23 cellular contexts compared by ENCODE assay signal in the genomic region with DNA sequence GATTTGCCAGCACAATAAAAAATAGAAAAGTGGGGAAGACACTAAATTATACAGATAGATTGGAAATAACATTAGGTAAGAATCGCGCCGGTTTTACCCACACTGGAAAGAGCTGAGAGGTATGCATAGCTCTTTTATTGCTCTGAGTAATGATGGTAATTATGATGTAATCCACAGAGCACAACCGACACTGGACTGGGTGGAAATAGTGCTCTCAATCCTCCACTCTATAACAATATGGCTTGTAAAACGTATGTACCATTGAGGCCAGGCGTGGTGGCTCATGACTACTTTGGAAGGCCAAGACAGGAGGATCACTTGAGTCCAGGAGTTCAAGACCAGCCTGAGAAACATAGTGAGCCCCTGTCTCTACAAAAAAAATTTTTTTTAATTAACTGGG.
DNase-seq lines count a peak whose midpoint lies in the region; ATAC-seq, FAIRE-seq and TF ChIP-seq lines count a peak whose summit lies in the region.
"Had no signal": no experiment of that assay in that cellular context is flagged by ENCODE, and none has a peak within 500 bp of the region (broad histone marks: within the 10 kb centered on the region; RNA-seq: fewer than 3 reads in every experiment).

No MANE protein-coding gene starts in this region.

- no peak for TF ChIP-seq CTCF in astrocyte (IDR thresholded peaks at IDR 0.05; ENCODE audit: insufficient read depth, low read depth, low read length)
- TF ChIP-seq CTCF in mucosa of descending colon (IDR thresholded peaks at IDR 0.05) = no peak

- H3K9me3 ChIP-seq in astrocyte (ENCODE audit: insufficient read depth, low read depth, low read length) (no peaks in the 10 kb centered on the region), mucosa of descending colon (no peaks in the 10 kb centered on the region)
- H3K9me3 ChIP-seq: right atrium auricular region, SJCRH30, tibial nerve had no signal

- H3K9me3 Mint-ChIP-seq in astrocyte (ENCODE audit: unreplicated experiment) = no peaks in the 10 kb centered on the region
- H3K9me3 Mint-ChIP-seq: activated CD4-positive, alpha-beta memory T cell treated with anti-CD3 and anti-CD28 coated beads for 36 hours; CD4-positive, alpha-beta T cell; nephron had no signal

- no peaks in the 10 kb centered on the region for H3K36me3 Mint-ChIP-seq in astrocyte (ENCODE audit: low read depth, unreplicated experiment)
- H3K36me3 Mint-ChIP-seq: activated CD4-positive, alpha-beta memory T cell treated with anti-CD3 and anti-CD28 coated beads for 36 hours had no signal

- no peaks in the 10 kb centered on the region for H3K27me3 ChIP-seq in astrocyte (ENCODE audit: insufficient read depth, low read length)
- H3K27me3 ChIP-seq: right atrium auricular region, SJCRH30, tibial nerve had no signal

- H3K27ac Mint-ChIP-seq in astrocyte (ENCODE audit: unreplicated experiment) = no peak overlapping the region
- H3K27ac Mint-ChIP-seq: activated CD4-positive, alpha-beta memory T cell treated with anti-CD3 and anti-CD28 coated beads for 36 hours; CD4-positive, alpha-beta T cell; nephron had no signal

- no peak overlapping the region for H3K27ac ChIP-seq in astrocyte (ENCODE audit: low read depth, low read length)
- H3K27ac ChIP-seq: KMS-11, right atrium auricular region, SJCRH30, tibial nerve had no signal

- no peaks in the 10 kb centered on the region for H3K27me3 Mint-ChIP-seq in astrocyte (ENCODE audit: low read depth, unreplicated experiment)

- H3K4me1 ChIP-seq in astrocyte (ENCODE audit: insufficient read depth, low read length) = peaks cover 14% of the 10 kb centered on the region
- H3K4me1 ChIP-seq in mucosa of descending colon (ENCODE audit: low read depth) = peaks cover 14% of the 10 kb centered on the region

- no peak overlapping the region for H3K4me2 ChIP-seq in astrocyte (ENCODE audit: low read length)
- H3K4me2 ChIP-seq: KMS-11 had no signal

- DNase-seq in ELR (ENCODE audit: low read depth) (peak; percentile 78), M059J (ENCODE audit: low read depth) (peak; percentile 73), astrocyte (ENCODE audit: low read depth) (peak; percentile 20), mucosa of descending colon (peak in 1 of 3 donors; percentile 47), SKM-1 (lab: John Stamatoyannopoulos, UW; ENCODE audit: unreplicated experiment) (no peak)
- DNase-seq in activated T-cell treated with anti-CD3 and anti-CD28 coated beads, Interleukin-2, amount 50 U/mL, for 48 hours = no peak
- DNase-seq: activated CD4-positive, alpha-beta memory T cell treated with anti-CD3 and anti-CD28 coated beads for 36 hours; amygdala; CD4-positive, alpha-beta T cell; cortex of kidney; NCI-H1694 treated with DMSO at 0.1 percent for 48 hours; NCI-H82; SJCRH30; stimulated activated CD4-positive, alpha-beta T cell treated with anti-CD3 and anti-CD28 coated beads, Interleukin-4, amount 100 ng/mL, for 1 hour had no signal

- H3K36me3 ChIP-seq in astrocyte (ENCODE audit: insufficient read depth, low read length) = no peaks in the 10 kb centered on the region
- no peaks in the 10 kb centered on the region for H3K36me3 ChIP-seq in mucosa of descending colon (ENCODE audit: low read depth)
- H3K36me3 ChIP-seq: right atrium auricular region, SJCRH30, tibial nerve had no signal

- no peak overlapping the region for H2AFZ ChIP-seq in astrocyte (ENCODE audit: low read depth, low read length)

- no peaks in the 10 kb centered on the region for H4K20me1 ChIP-seq in astrocyte (ENCODE audit: insufficient read depth, low read length)

- H3K4me1 Mint-ChIP-seq in astrocyte (ENCODE audit: low read depth, unreplicated experiment) = peaks cover 19% of the 10 kb centered on the region

- intact Hi-C loops in mucosa of descending colon (cut with DNase I, micrococcal nuclease) = no loop called here

- H3K4me3 Mint-ChIP-seq in astrocyte (ENCODE audit: unreplicated experiment) = no peak overlapping the region
- H3K4me3 Mint-ChIP-seq: activated CD4-positive, alpha-beta memory T cell treated with anti-CD3 and anti-CD28 coated beads for 36 hours; CD4-positive, alpha-beta T cell; nephron had no signal

- no peak for FAIRE-seq in astrocyte (lab: Jason Lieb, UNC)
- FAIRE-seq: G401.6, GM19239 had no signal

- H3K79me2 ChIP-seq in astrocyte (ENCODE audit: insufficient read depth, low read length) = no peaks in the 10 kb centered on the region

- ATAC-seq in mucosa of descending colon (peak; percentile 89), GM18519 (IDR thresholded peaks at IDR 0.05; ENCODE audit: low FRiP score, unreplicated experiment) (no peak), GM18511 (IDR thresholded peaks at IDR 0.05; ENCODE audit: unreplicated experiment) (no peak)

- no peak overlapping the region for H3K9ac ChIP-seq in astrocyte (ENCODE audit: low read length)
- H3K9ac ChIP-seq: KMS-11 had no signal

- H3K4me3 ChIP-seq in astrocyte (ENCODE audit: insufficient read depth, low read depth, low read length) (no peak overlapping the region), mucosa of descending colon (no peak overlapping the region)
- H3K4me3 ChIP-seq: lung, right atrium auricular region, SJCRH30, tibial nerve had no signal

Comparison
In these comparisons a context has a peak if more than half of its experiments do, and no peak if none do; other contexts are left out.
1. DNase-seq: peak in ELR (single experiment), M059J (single experiment) and astrocyte (single experiment); none in SKM-1 (single experiment) and activated T-cell treated with anti-CD3 and anti-CD28 coated beads, Interleukin-2, amount 50 U/mL, for 48 hours (0 of 2).